Comparison of ENCODE assay signal across 1 cellular context in the genomic region with DNA sequence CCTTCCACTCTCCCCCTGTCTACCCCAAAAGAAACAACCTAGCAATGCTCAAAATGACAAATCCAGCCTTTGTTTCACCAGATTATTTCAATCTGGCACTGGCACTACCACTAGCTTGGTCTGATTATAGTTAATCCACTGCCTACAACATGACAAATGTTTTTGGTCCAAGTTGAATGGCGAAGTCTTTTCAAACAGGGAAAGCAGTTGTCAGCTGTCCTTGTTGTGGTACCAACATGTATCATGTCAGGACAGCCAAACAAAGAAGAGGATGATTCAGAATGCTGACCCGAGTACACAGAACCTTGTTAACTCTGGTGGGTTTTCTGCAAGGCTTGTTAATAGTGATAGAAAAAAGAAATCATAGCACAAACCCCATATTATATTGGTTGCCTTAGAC.
TF ChIP-seq lines count a peak whose summit lies in the region.

No MANE protein-coding gene starts in this region.

TF ChIP-seq in GM23338, 12 proteins besides CTCF, POLR2A, EP300 and RAD21 (continued from another document):
- TF ChIP-seq, protein P1, sequence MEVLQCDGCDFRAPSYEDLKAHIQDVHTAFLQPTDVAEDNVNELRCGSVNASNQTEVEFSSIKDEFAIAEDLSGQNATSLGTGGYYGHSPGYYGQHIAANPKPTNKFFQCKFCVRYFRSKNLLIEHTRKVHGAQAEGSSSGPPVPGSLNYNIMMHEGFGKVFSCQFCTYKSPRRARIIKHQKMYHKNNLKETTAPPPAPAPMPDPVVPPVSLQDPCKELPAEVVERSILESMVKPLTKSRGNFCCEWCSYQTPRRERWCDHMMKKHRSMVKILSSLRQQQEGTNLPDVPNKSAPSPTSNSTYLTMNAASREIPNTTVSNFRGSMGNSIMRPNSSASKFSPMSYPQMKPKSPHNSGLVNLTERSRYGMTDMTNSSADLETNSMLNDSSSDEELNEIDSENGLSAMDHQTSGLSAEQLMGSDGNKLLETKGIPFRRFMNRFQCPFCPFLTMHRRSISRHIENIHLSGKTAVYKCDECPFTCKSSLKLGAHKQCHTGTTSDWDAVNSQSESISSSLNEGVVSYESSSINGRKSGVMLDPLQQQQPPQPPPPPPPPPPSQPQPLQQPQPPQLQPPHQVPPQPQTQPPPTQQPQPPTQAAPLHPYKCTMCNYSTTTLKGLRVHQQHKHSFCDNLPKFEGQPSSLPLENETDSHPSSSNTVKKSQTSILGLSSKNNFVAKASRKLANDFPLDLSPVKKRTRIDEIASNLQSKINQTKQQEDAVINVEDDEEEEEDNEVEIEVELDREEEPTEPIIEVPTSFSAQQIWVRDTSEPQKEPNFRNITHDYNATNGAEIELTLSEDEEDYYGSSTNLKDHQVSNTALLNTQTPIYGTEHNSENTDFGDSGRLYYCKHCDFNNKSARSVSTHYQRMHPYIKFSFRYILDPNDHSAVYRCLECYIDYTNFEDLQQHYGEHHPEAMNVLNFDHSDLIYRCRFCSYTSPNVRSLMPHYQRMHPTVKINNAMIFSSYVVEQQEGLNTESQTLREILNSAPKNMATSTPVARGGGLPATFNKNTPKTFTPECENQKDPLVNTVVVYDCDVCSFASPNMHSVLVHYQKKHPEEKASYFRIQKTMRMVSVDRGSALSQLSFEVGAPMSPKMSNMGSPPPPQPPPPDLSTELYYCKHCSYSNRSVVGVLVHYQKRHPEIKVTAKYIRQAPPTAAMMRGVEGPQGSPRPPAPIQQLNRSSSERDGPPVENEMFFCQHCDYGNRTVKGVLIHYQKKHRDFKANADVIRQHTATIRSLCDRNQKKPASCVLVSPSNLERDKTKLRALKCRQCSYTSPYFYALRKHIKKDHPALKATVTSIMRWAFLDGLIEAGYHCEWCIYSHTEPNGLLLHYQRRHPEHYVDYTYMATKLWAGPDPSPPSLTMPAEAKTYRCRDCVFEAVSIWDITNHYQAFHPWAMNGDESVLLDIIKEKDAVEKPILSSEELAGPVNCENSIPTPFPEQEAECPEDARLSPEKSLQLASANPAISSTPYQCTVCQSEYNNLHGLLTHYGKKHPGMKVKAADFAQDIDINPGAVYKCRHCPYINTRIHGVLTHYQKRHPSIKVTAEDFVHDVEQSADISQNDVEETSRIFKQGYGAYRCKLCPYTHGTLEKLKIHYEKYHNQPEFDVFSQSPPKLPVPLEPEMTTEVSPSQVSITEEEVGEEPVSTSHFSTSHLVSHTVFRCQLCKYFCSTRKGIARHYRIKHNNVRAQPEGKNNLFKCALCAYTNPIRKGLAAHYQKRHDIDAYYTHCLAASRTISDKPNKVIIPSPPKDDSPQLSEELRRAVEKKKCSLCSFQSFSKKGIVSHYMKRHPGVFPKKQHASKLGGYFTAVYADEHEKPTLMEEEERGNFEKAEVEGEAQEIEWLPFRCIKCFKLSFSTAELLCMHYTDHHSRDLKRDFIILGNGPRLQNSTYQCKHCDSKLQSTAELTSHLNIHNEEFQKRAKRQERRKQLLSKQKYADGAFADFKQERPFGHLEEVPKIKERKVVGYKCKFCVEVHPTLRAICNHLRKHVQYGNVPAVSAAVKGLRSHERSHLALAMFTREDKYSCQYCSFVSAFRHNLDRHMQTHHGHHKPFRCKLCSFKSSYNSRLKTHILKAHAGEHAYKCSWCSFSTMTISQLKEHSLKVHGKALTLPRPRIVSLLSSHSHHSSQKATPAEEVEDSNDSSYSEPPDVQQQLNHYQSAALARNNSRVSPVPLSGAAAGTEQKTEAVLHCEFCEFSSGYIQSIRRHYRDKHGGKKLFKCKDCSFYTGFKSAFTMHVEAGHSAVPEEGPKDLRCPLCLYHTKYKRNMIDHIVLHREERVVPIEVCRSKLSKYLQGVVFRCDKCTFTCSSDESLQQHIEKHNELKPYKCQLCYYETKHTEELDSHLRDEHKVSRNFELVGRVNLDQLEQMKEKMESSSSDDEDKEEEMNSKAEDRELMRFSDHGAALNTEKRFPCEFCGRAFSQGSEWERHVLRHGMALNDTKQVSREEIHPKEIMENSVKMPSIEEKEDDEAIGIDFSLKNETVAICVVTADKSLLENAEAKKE (CRISPR knock-in tag; IDR thresholded peaks at IDR 0.05), result no peak
